Comparison of ENCODE assay signal across 8 cellular contexts in the genomic region with DNA sequence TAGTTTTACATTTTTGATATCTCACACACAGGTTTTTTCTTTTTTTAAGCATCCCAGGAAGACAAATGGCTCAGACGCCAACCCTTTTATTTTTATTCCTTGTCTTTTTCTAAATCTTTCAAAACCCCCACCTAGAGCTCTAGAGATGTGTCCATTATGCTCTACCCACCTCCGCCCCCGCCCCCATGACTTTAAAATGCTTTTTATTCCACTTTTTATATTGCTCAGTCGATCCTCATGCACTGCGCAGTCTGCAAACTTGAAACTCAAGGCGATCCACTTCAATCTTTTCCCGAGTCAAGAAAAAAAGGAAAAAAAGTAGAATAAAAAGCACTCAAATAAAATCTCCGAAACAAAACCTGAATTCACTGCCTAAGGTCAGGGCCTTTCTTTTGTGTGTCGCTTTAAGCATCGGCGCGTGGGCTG. TPM values are rescaled to one million over a fixed set of nuclear protein-coding genes. Genes with fewer than 3 reads are reported as not detected.
DNase-seq lines count a peak whose midpoint lies in the region; ATAC-seq and TF ChIP-seq lines count a peak whose summit lies in the region.

No MANE protein-coding gene starts in this region.

- no peak overlapping the region for H2AFZ ChIP-seq in mesenchymal stem cell (ENCODE audit: low read depth, low read length)

- H3K79me1 ChIP-seq in mesenchymal stem cell (replicated peaks; ENCODE audit: low read length, poor library complexity, severe bottlenecking), result no peaks in the 10 kb centered on the region

- no peak overlapping the region for H2BK120ac ChIP-seq in mesenchymal stem cell (ENCODE audit: low read depth, low read length)

- peak overlapping the region; percentile 98 to 99 (median 99) for H3K27ac Mint-ChIP-seq in brain

- H4K8ac ChIP-seq in mesenchymal stem cell (ENCODE audit: low read length), result no peak overlapping the region

- no peak overlapping the region for H3K23ac ChIP-seq in mesenchymal stem cell (ENCODE audit: low read length in 2 of 2)

- H3K18ac ChIP-seq in mesenchymal stem cell (ENCODE audit: low read depth in 1 of 2, low read length in 2 of 2), result peak overlapping the region in 1 of 2 experiments; percentile 83

- H3K4ac ChIP-seq in mesenchymal stem cell (ENCODE audit: low read depth in 1 of 2, low read length in 2 of 2), result peak overlapping the region in 1 of 2 experiments; percentile 61

- H3K9me3 ChIP-seq in mesenchymal stem cell (ENCODE audit: control insufficient read depth, low read length), result no peaks in the 10 kb centered on the region

- H3K27ac ChIP-seq in C4-2B (peak overlapping the region; percentile 82), mesenchymal stem cell (ENCODE audit: low read length, poor library complexity, severe bottlenecking) (peak overlapping the region; percentile 87)

- peaks cover 8% of the 10 kb centered on the region for H3K27me3 Mint-ChIP-seq in brain

- H3K9me3 Mint-ChIP-seq in brain, result no peaks in the 10 kb centered on the region

- H3K14ac ChIP-seq in mesenchymal stem cell (ENCODE audit: low read length in 2 of 2), result no peak overlapping the region

- no peak overlapping the region for H2BK15ac ChIP-seq in mesenchymal stem cell (ENCODE audit: low read depth, poor library complexity, severe bottlenecking)

- peak overlapping the region; percentile 89 for H3K4me3 ChIP-seq in mesenchymal stem cell (ENCODE audit: insufficient read depth in 1 of 2, low read depth in 1 of 2, low read length in 2 of 2)

- ATAC-seq in HG03095 (IDR thresholded peaks at IDR 0.05; ENCODE audit: unreplicated experiment), result peak; percentile 4
- no peak for ATAC-seq in HG03378 (IDR thresholded peaks at IDR 0.05; ENCODE audit: unreplicated experiment)
- ATAC-seq in GM21423 (IDR thresholded peaks at IDR 0.05; ENCODE audit: unreplicated experiment), result no peak

- H3K27me3 ChIP-seq in mesenchymal stem cell (ENCODE audit: control insufficient read depth in 1 of 2, insufficient read depth in 1 of 2, low read length in 2 of 2), result no peaks in the 10 kb centered on the region

- DNase-seq in mesenchymal stem cell (no peak), amniotic stem cell (lab: John Stamatoyannopoulos, UW) (no peak), GM13977 (ENCODE audit: low spot score) (no peak)

- no peak overlapping the region for H2AK5ac ChIP-seq in mesenchymal stem cell (ENCODE audit: low read length, severe bottlenecking)

- no peaks in the 10 kb centered on the region for H3K36me3 Mint-ChIP-seq in brain

- in situ Hi-C loops in GM13977 (cut with MboI; ENCODE audit: low pct_unique_long_range_greater_than_20kb, low sequenced_read_pairs, unreplicated experiment), result no loop called here

- peaks cover 1% of the 10 kb centered on the region for H3K4me1 ChIP-seq in mesenchymal stem cell (ENCODE audit: control insufficient read depth, insufficient read depth, low read depth, low read length)

- H3K4me1 Mint-ChIP-seq in brain, result peaks cover 67% of the 10 kb centered on the region

- H2BK5ac ChIP-seq in mesenchymal stem cell (ENCODE audit: low read depth, low read length, poor library complexity, severe bottlenecking), result no peak overlapping the region

- WGBS in mesenchymal stem cell, result under 1% methylated on average over 12 of the region's 12 CpGs

- no peak for TF ChIP-seq CTCF in C4-2B (conservative IDR thresholded peaks at IDR 0.05)
- no peak for TF ChIP-seq CTCF in brain (conservative IDR thresholded peaks at IDR 0.05)
- TF ChIP-seq CTCF in GM13977 (IDR thresholded peaks at IDR 0.05; ENCODE audit: extremely low read depth, insufficient read depth, missing control alignments), result no peak

- H3K9ac ChIP-seq in mesenchymal stem cell (ENCODE audit: low read length), result peak overlapping the region; percentile 94

- H3K4me2 ChIP-seq in mesenchymal stem cell (ENCODE audit: low read length, poor library complexity, severe bottlenecking), result peak overlapping the region; percentile 93

- H4K91ac ChIP-seq in mesenchymal stem cell (ENCODE audit: low read length), result no peak overlapping the region

- no peak overlapping the region for H2BK12ac ChIP-seq in mesenchymal stem cell (ENCODE audit: low read length in 2 of 2)

- H3K36me3 ChIP-seq in mesenchymal stem cell (ENCODE audit: control insufficient read depth in 1 of 2, insufficient read depth in 2 of 2, low read depth in 1 of 2, low read length in 2 of 2), result peaks cover 0 to 2% of the 10 kb centered on the region in 2 experiments

- H3K4me3 Mint-ChIP-seq in brain, result peak overlapping the region; percentile 95 to 99 (median 97)

RNA-seq across cellular contexts. Expression of gene MAT2B, which starts 0.4 kb away (rescaled TPM):
- 25.7 TPM for polyA plus RNA-seq in brain (ENCODE audit: insufficient read depth, low read depth, low replicate concordance)
- polyA plus RNA-seq in mesenchymal stem cell (2013, experiment 1 of 2), result 35.4 TPM
- polyA plus RNA-seq in mesenchymal stem cell (2013, experiment 2 of 2), result 37.9 TPM

RNA-seq across cellular contexts. Expression of gene HMMR, which starts 44.6 kb away (rescaled TPM):
- polyA plus RNA-seq in brain (ENCODE audit: insufficient read depth, low read depth, low replicate concordance), result 7.5 TPM
- 4.8 TPM for polyA plus RNA-seq in mesenchymal stem cell (2013, experiment 1 of 2)
- polyA plus RNA-seq in mesenchymal stem cell (2013, experiment 2 of 2), result 4.5 TPM

RNA-seq across cellular contexts. Expression of gene NUDCD2, which starts 45.2 kb away (rescaled TPM):
- 36.3 TPM for polyA plus RNA-seq in brain (ENCODE audit: insufficient read depth, low read depth, low replicate concordance)
- polyA plus RNA-seq in mesenchymal stem cell (2013, experiment 1 of 2), result 9.8 TPM
- 10.9 TPM for polyA plus RNA-seq in mesenchymal stem cell (2013, experiment 2 of 2)
